8 cellular contexts compared by ENCODE assay signal in genomic region chr14:104136472-104137296, GRCh38. TPM values are rescaled to one million over a fixed set of nuclear protein-coding genes. Genes with fewer than 3 reads are reported as not detected.
DNase-seq lines count a peak whose midpoint lies in the region; ATAC-seq lines count a peak whose summit lies in the region.

No MANE protein-coding gene starts in this region.

- peaks cover 33% of the 10 kb centered on the region for H3K27me3 Mint-ChIP-seq in activated CD4-positive, alpha-beta T cell treated with anti-CD3 and anti-CD28 coated beads for 36 hours
- peaks cover 33% of the 10 kb centered on the region for H3K27me3 Mint-ChIP-seq in activated CD4-positive, alpha-beta T cell treated with anti-CD3 and anti-CD28 coated beads, Interleukin-2, amount 10 ng/mL, durations not matched to agents 7 days and 5 days
- H3K27me3 Mint-ChIP-seq in activated CD4-positive, alpha-beta memory T cell treated with anti-CD3 and anti-CD28 coated beads, Interleukin-2, amount 10 ng/mL, durations not matched to agents 7 days and 5 days: peaks cover 37% of the 10 kb centered on the region

- no peaks in the 10 kb centered on the region for H3K36me3 Mint-ChIP-seq in activated CD4-positive, alpha-beta T cell treated with anti-CD3 and anti-CD28 coated beads for 36 hours (ENCODE audit: low read depth)
- no peaks in the 10 kb centered on the region for H3K36me3 Mint-ChIP-seq in activated CD4-positive, alpha-beta T cell treated with anti-CD3 and anti-CD28 coated beads, Interleukin-2, amount 10 ng/mL, durations not matched to agents 7 days and 5 days (ENCODE audit: low read depth)
- H3K36me3 Mint-ChIP-seq in activated CD4-positive, alpha-beta memory T cell treated with anti-CD3 and anti-CD28 coated beads, Interleukin-2, amount 10 ng/mL, durations not matched to agents 7 days and 5 days (ENCODE audit: low read depth): no peaks in the 10 kb centered on the region
- peaks cover 6% of the 10 kb centered on the region for H3K36me3 Mint-ChIP-seq in stimulated activated effector memory CD8-positive, alpha-beta T cell treated with anti-CD3 and anti-CD28 coated beads, Interleukin-12 subunit alpha, Interleukin-12 subunit beta, amount 100 ng/mL, for 72 hours

- no peaks in the 10 kb centered on the region for H3K9me3 Mint-ChIP-seq in activated CD4-positive, alpha-beta T cell treated with anti-CD3 and anti-CD28 coated beads for 36 hours (ENCODE audit: low read depth)
- no peaks in the 10 kb centered on the region for H3K9me3 Mint-ChIP-seq in activated CD4-positive, alpha-beta T cell treated with anti-CD3 and anti-CD28 coated beads, Interleukin-2, amount 10 ng/mL, durations not matched to agents 7 days and 5 days
- H3K9me3 Mint-ChIP-seq in activated CD4-positive, alpha-beta memory T cell treated with anti-CD3 and anti-CD28 coated beads, Interleukin-2, amount 10 ng/mL, durations not matched to agents 7 days and 5 days: no peaks in the 10 kb centered on the region
- H3K9me3 Mint-ChIP-seq in stimulated activated effector memory CD8-positive, alpha-beta T cell treated with anti-CD3 and anti-CD28 coated beads, Interleukin-12 subunit alpha, Interleukin-12 subunit beta, amount 100 ng/mL, for 72 hours: no peaks in the 10 kb centered on the region

- POLR2A ChIA-PET in activated CD4-positive, alpha-beta T cell treated with anti-CD3 and anti-CD28 coated beads for 36 hours (lab: Charles Lee): no interaction called here
- POLR2A ChIA-PET in activated CD4-positive, alpha-beta T cell treated with anti-CD3 and anti-CD28 coated beads, Interleukin-2, amount 10 ng/mL, durations not matched to agents 7 days and 5 days (lab: Charles Lee): no interaction called here
- POLR2A ChIA-PET in activated CD4-positive, alpha-beta memory T cell treated with anti-CD3 and anti-CD28 coated beads, Interleukin-2, amount 10 ng/mL, durations not matched to agents 7 days and 5 days (lab: Charles Lee): no interaction called here

- no peak for ATAC-seq in activated CD4-positive, alpha-beta T cell treated with anti-CD3 and anti-CD28 coated beads for 36 hours
- no peak for ATAC-seq in stimulated activated effector memory CD8-positive, alpha-beta T cell treated with anti-CD3 and anti-CD28 coated beads, Interleukin-12 subunit alpha, Interleukin-12 subunit beta, amount 100 ng/mL, for 72 hours
- ATAC-seq in GM19452 (IDR thresholded peaks at IDR 0.05; ENCODE audit: unreplicated experiment): no peak

- peak; percentile 39 for DNase-seq in activated CD4-positive, alpha-beta T cell treated with anti-CD3 and anti-CD28 coated beads for 36 hours
- no peak for DNase-seq in activated CD4-positive, alpha-beta T cell treated with anti-CD3 and anti-CD28 coated beads, Interleukin-2, amount 10 ng/mL, durations not matched to agents 7 days and 5 days
- no peak for DNase-seq in activated CD4-positive, alpha-beta memory T cell treated with anti-CD3 and anti-CD28 coated beads, Interleukin-2, amount 10 ng/mL, durations not matched to agents 7 days and 5 days
- no peak for DNase-seq in stimulated activated effector memory CD8-positive, alpha-beta T cell treated with anti-CD3 and anti-CD28 coated beads, Interleukin-12 subunit alpha, Interleukin-12 subunit beta, amount 100 ng/mL, for 72 hours (ENCODE audit: low spot score in 2 of 2)
- DNase-seq in stimulated activated CD8-positive, alpha-beta memory T cell treated with anti-CD3 and anti-CD28 coated beads, Interleukin-4, amount 100 ng/mL, for 48 hours: no peak
- no peak for DNase-seq in GM19240 (ENCODE audit: insufficient read length, low spot score)

- H3K4me1 Mint-ChIP-seq in activated CD4-positive, alpha-beta T cell treated with anti-CD3 and anti-CD28 coated beads for 36 hours: peaks cover 4% of the 10 kb centered on the region
- H3K4me1 Mint-ChIP-seq in activated CD4-positive, alpha-beta T cell treated with anti-CD3 and anti-CD28 coated beads, Interleukin-2, amount 10 ng/mL, durations not matched to agents 7 days and 5 days: peaks cover 7% of the 10 kb centered on the region
- peaks cover 10% of the 10 kb centered on the region for H3K4me1 Mint-ChIP-seq in activated CD4-positive, alpha-beta memory T cell treated with anti-CD3 and anti-CD28 coated beads, Interleukin-2, amount 10 ng/mL, durations not matched to agents 7 days and 5 days
- peaks cover 7% of the 10 kb centered on the region for H3K4me1 Mint-ChIP-seq in stimulated activated effector memory CD8-positive, alpha-beta T cell treated with anti-CD3 and anti-CD28 coated beads, Interleukin-12 subunit alpha, Interleukin-12 subunit beta, amount 100 ng/mL, for 72 hours

- peaks cover 2% of the 10 kb centered on the region for H3K9me3 ChIP-seq in iPS-18c (ENCODE audit: control insufficient read depth, insufficient read depth, low read length)

- no peak overlapping the region for H3K27ac Mint-ChIP-seq in activated CD4-positive, alpha-beta T cell treated with anti-CD3 and anti-CD28 coated beads for 36 hours
- no peak overlapping the region for H3K27ac Mint-ChIP-seq in activated CD4-positive, alpha-beta T cell treated with anti-CD3 and anti-CD28 coated beads, Interleukin-2, amount 10 ng/mL, durations not matched to agents 7 days and 5 days
- no peak overlapping the region for H3K27ac Mint-ChIP-seq in activated CD4-positive, alpha-beta memory T cell treated with anti-CD3 and anti-CD28 coated beads, Interleukin-2, amount 10 ng/mL, durations not matched to agents 7 days and 5 days
- H3K27ac Mint-ChIP-seq in stimulated activated effector memory CD8-positive, alpha-beta T cell treated with anti-CD3 and anti-CD28 coated beads, Interleukin-12 subunit alpha, Interleukin-12 subunit beta, amount 100 ng/mL, for 72 hours: no peak overlapping the region

- H3K4me3 Mint-ChIP-seq in activated CD4-positive, alpha-beta T cell treated with anti-CD3 and anti-CD28 coated beads for 36 hours: peak overlapping the region; percentile 36
- H3K4me3 Mint-ChIP-seq in activated CD4-positive, alpha-beta T cell treated with anti-CD3 and anti-CD28 coated beads, Interleukin-2, amount 10 ng/mL, durations not matched to agents 7 days and 5 days: no peak overlapping the region
- H3K4me3 Mint-ChIP-seq in activated CD4-positive, alpha-beta memory T cell treated with anti-CD3 and anti-CD28 coated beads, Interleukin-2, amount 10 ng/mL, durations not matched to agents 7 days and 5 days: peak overlapping the region; percentile 51
- H3K4me3 Mint-ChIP-seq in stimulated activated effector memory CD8-positive, alpha-beta T cell treated with anti-CD3 and anti-CD28 coated beads, Interleukin-12 subunit alpha, Interleukin-12 subunit beta, amount 100 ng/mL, for 72 hours: peak overlapping the region; percentile 56

- CTCF ChIA-PET in activated CD4-positive, alpha-beta T cell treated with anti-CD3 and anti-CD28 coated beads for 36 hours (lab: Charles Lee): no interaction called here
- CTCF ChIA-PET in activated CD4-positive, alpha-beta T cell treated with anti-CD3 and anti-CD28 coated beads, Interleukin-2, amount 10 ng/mL, durations not matched to agents 7 days and 5 days (lab: Charles Lee): interaction anchor here (1.1 to 1.3 kb wide), 2 partner anchors 438 to 503 kb away, joined by 3 read pairs; no protein-coding TSS in a partner anchor
- CTCF ChIA-PET in activated CD4-positive, alpha-beta memory T cell treated with anti-CD3 and anti-CD28 coated beads, Interleukin-2, amount 10 ng/mL, durations not matched to agents 7 days and 5 days (lab: Charles Lee): interaction anchor here (0.7 to 1.9 kb wide), 5 partner anchors 11 to 1915 kb away, joined by 3 to 11 read pairs (median 4); no protein-coding TSS in a partner anchor

- intact Hi-C loops in activated CD4-positive, alpha-beta T cell treated with anti-CD3 and anti-CD28 coated beads for 36 hours (cut with DNase I, micrococcal nuclease): loop anchor here (1.0 to 5.0 kb wide), 6 partner anchors 88 to 506 kb away; no protein-coding TSS in a partner anchor

- H3K4me3 ChIP-seq in iPS-18c (ENCODE audit: insufficient read depth, low read depth, low read length): peak overlapping the region; percentile 49

RNA-seq across cellular contexts. Expression of gene KIF26A, which starts 1.7 kb away (rescaled TPM):
- total RNA-seq in activated CD4-positive, alpha-beta T cell treated with anti-CD3 and anti-CD28 coated beads for 36 hours: under 1 TPM; 0.21 to 0.28 TPM
- total RNA-seq in activated CD4-positive, alpha-beta T cell treated with anti-CD3 and anti-CD28 coated beads, Interleukin-2, amount 10 ng/mL, durations not matched to agents 7 days and 5 days: under 1 TPM; 0.35 to 0.50 TPM
- 1 to 10 TPM; 7.7 to 7.9 TPM for total RNA-seq in activated CD4-positive, alpha-beta memory T cell treated with anti-CD3 and anti-CD28 coated beads, Interleukin-2, amount 10 ng/mL, durations not matched to agents 7 days and 5 days

RNA-seq across cellular contexts. Expression of gene ASPG, which starts 51.2 kb away (rescaled TPM):
- total RNA-seq in activated CD4-positive, alpha-beta T cell treated with anti-CD3 and anti-CD28 coated beads for 36 hours: not detected
- not detected for total RNA-seq in activated CD4-positive, alpha-beta T cell treated with anti-CD3 and anti-CD28 coated beads, Interleukin-2, amount 10 ng/mL, durations not matched to agents 7 days and 5 days
- not detected for total RNA-seq in activated CD4-positive, alpha-beta memory T cell treated with anti-CD3 and anti-CD28 coated beads, Interleukin-2, amount 10 ng/mL, durations not matched to agents 7 days and 5 days

Comparison
In these comparisons a context has a peak if more than half of its experiments do, and no peak if none do; other contexts are left out.
1. RNA of gene KIF26A, which starts 1.7 kb away (total RNA-seq): 7.7 to 7.9 TPM in activated CD4-positive, alpha-beta memory T cell treated with anti-CD3 and anti-CD28 coated beads, Interleukin-2, amount 10 ng/mL, durations not matched to agents 7 days and 5 days; 0.35 to 0.50 TPM in activated CD4-positive, alpha-beta T cell treated with anti-CD3 and anti-CD28 coated beads, Interleukin-2, amount 10 ng/mL, durations not matched to agents 7 days and 5 days and 0.21 to 0.28 TPM in activated CD4-positive, alpha-beta T cell treated with anti-CD3 and anti-CD28 coated beads for 36 hours; every median in the first group is over 4 times any median in the second.